8 cellular contexts compared by ENCODE assay signal in genomic region chr10:91908358-91909177, GRCh38. TPM values are rescaled to one million over a fixed set of nuclear protein-coding genes. Genes with fewer than 3 reads are reported as not detected.
A peak's percentile ranks its signal among the peaks of the same experiment; 100 is the strongest.
DNase-seq lines count a peak whose midpoint lies in the region; ATAC-seq and TF ChIP-seq lines count a peak whose summit lies in the region.

No MANE protein-coding gene starts in this region.

- 1% methylated on average over 64 to 94 of the region's 94 CpGs for WGBS in lung, 2 donors

- H3K36me3 ChIP-seq in duodenal mucosa (ENCODE audit: control insufficient read depth in 1 of 2, insufficient read depth in 2 of 2, low read length in 2 of 2) = no peaks in the 10 kb centered on the region
- no peaks in the 10 kb centered on the region for H3K36me3 ChIP-seq in lung (ENCODE audit: control insufficient read depth in 2 of 2, insufficient read depth in 2 of 2, low read length in 2 of 2)

- H3K4me1 ChIP-seq in duodenal mucosa (ENCODE audit: control insufficient read depth in 1 of 2, insufficient read depth in 2 of 2, low read length in 2 of 2) (peaks cover 10 to 12% of the 10 kb centered on the region in 2 donors), lung (ENCODE audit: control insufficient read depth in 2 of 2, insufficient read depth in 2 of 2, low read length in 2 of 2) (peaks cover 0 to 8% of the 10 kb centered on the region in 2 donors)

- TF ChIP-seq CTCF in lung (IDR thresholded peaks at IDR 0.05; ENCODE audit: control extremely low read depth, extremely low read depth) = peak; percentile 12

- no peak overlapping the region for H3K27ac ChIP-seq in duodenal mucosa (ENCODE audit: low read depth, low read length)
- peak overlapping the region; percentile 59 to 84 for H3K27ac ChIP-seq in lung (ENCODE audit: low read depth in 1 of 2, low read length in 1 of 2)

- peak; percentile 73 for ATAC-seq in HG03378 (IDR thresholded peaks at IDR 0.05; ENCODE audit: unreplicated experiment)
- ATAC-seq in lung (ENCODE audit: insufficient read depth, low FRiP score) = peak; percentile 95

- no peaks in the 10 kb centered on the region for H3K27me3 ChIP-seq in duodenal mucosa (ENCODE audit: control insufficient read depth in 1 of 2, insufficient read depth in 2 of 2, low read length in 2 of 2)
- no peaks in the 10 kb centered on the region for H3K27me3 ChIP-seq in lung (ENCODE audit: control insufficient read depth, insufficient read depth)

- peak overlapping the region; percentile 81 to 88 for H3K4me3 ChIP-seq in duodenal mucosa (ENCODE audit: low read depth in 1 of 2, low read length in 2 of 2)
- peak overlapping the region; percentile 92 for H3K4me3 ChIP-seq in lung

- peak; percentile 58 for TF ChIP-seq POLR2A in GM19193 (IDR thresholded peaks at IDR 0.05; ENCODE audit: extremely low read depth, insufficient read depth, insufficient read length)

- DNase-seq in C1 segment of cervical spinal cord (lab: John Stamatoyannopoulos, UW) (peak in 13 of 14 donors; percentile 20 to 70 (median 54)), NCI-H524 (lab: John Stamatoyannopoulos, UW) (peak; percentile 23 to 79), lung (ENCODE audit: low spot score) (peak; percentile 80)
- DNase-seq in activated CD4-positive, alpha-beta T cell treated with anti-CD3 and anti-CD28 coated beads, Interleukin-2, amount 50 U/mL, for 24 hours (ENCODE audit: low read depth in 1 of 2, low spot score in 1 of 2) = peak; percentile 53 to 55
- DNase-seq in stimulated activated CD4-positive, alpha-beta T cell treated with anti-CD3 and anti-CD28 coated beads, TNF-alpha, amount 100 ng/mL, for 4 hours (ENCODE audit: low read depth in 3 of 3) = peak; percentile 43 to 63 (median 51)

- H3K9me3 ChIP-seq in duodenal mucosa (ENCODE audit: control insufficient read depth in 1 of 2, low read length in 2 of 2) (no peaks in the 10 kb centered on the region), lung (ENCODE audit: control insufficient read depth in 2 of 2, insufficient read depth in 1 of 2, low read length in 1 of 2) (no peaks in the 10 kb centered on the region)

- H3K9ac ChIP-seq in duodenal mucosa (ENCODE audit: low read depth in 1 of 2, low read length in 2 of 2) = peak overlapping the region; percentile 69 to 74

RNA-seq across cellular contexts. Expression of gene FGFBP3, which starts 0.7 kb away (rescaled TPM):
- total RNA-seq in lung = 1 to 10 TPM in 1 of 2 donors, under 1 TPM in 1; 0.88 to 2.3 TPM
- 1 to 10 TPM in 1 of 2 donors, under 1 TPM in 1; 0.81 to 1.6 TPM for polyA plus RNA-seq in lung

RNA-seq across cellular contexts. Expression of gene BTAF1, which starts 15.0 kb away (rescaled TPM):
- total RNA-seq in lung = 10 to 100 TPM; 29.2 to 80.0 TPM
- 10 to 100 TPM in 1 of 2 donors, 1 to 10 TPM in 1; 8.5 to 11.1 TPM for polyA plus RNA-seq in lung
